Comparison of ENCODE assay signal across 22 cellular contexts in the genomic region with DNA sequence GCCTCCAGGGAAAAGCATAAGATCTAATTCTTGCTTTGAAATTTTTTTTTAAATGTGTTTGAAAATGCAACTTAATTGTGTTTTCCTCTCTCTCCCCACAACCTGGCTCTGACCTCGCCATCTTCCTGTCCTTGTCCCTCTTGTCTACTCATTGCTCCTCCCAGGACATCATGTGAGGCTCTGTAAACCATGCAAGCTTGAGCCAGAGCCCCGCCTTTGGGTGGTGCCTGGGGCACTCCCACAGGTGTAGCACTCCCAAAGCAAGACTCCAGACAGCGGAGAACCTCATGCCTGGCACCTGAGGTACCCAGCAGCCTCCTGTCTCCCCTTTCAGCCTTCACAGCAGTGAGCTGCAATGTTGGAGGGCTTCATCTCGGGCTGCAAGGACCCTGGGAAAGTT. TPM values are rescaled to one million over a fixed set of nuclear protein-coding genes. Genes with fewer than 3 reads are reported as not detected.
DNase-seq lines count a peak whose midpoint lies in the region; ATAC-seq and TF ChIP-seq lines count a peak whose summit lies in the region.
"Had no signal": no experiment of that assay in that cellular context is flagged by ENCODE, and none has a peak within 500 bp of the region (broad histone marks: within the 10 kb centered on the region; RNA-seq: fewer than 3 reads in every experiment).

No MANE protein-coding gene starts in this region.

- no peaks in the 10 kb centered on the region for H3K27me3 ChIP-seq in H7 (ENCODE audit: control insufficient read depth, insufficient read depth, low read length)

- POLR2A ChIA-PET in activated CD8-positive, alpha-beta T cell treated with anti-CD3 and anti-CD28 coated beads, Interleukin-2, amount 10 ng/mL, durations not matched to agents 7 days and 5 days (lab: Charles Lee), result no interaction called here
- POLR2A ChIA-PET in activated CD8-positive, alpha-beta T cell treated with anti-CD3 and anti-CD28 coated beads for 36 hours (lab: Charles Lee), result no interaction called here

- H3K9me3 Mint-ChIP-seq in activated CD8-positive, alpha-beta T cell treated with anti-CD3 and anti-CD28 coated beads, Interleukin-2, amount 10 ng/mL, durations not matched to agents 7 days and 5 days (ENCODE audit: insufficient read depth), result no peaks in the 10 kb centered on the region
- H3K9me3 Mint-ChIP-seq in activated CD8-positive, alpha-beta T cell treated with anti-CD3 and anti-CD28 coated beads for 36 hours, result no peaks in the 10 kb centered on the region
- no peaks in the 10 kb centered on the region for H3K9me3 Mint-ChIP-seq in activated naive CD8-positive, alpha-beta T cell treated with anti-CD3 and anti-CD28 coated beads, Interleukin-2, amount 50 U/mL, for 24 hours
- no peaks in the 10 kb centered on the region for H3K9me3 Mint-ChIP-seq in stimulated activated memory B cell treated with anti-CD40 and anti-IgM and Interleukin-4, amounts not matched to agents 10 μg/mL and 1 μg/mL and 100 μg/mL, for 72 hours
- H3K9me3 Mint-ChIP-seq: activated naive CD4-positive, alpha-beta T cell treated with anti-CD3 and anti-CD28 coated beads for 36 hours; CD4-positive, CD25-positive, alpha-beta regulatory T cell had no signal

- peak; percentile 30 for DNase-seq in activated CD8-positive, alpha-beta T cell treated with anti-CD3 and anti-CD28 coated beads, Interleukin-2, amount 10 ng/mL, durations not matched to agents 7 days and 5 days
- DNase-seq in activated CD8-positive, alpha-beta T cell treated with anti-CD3 and anti-CD28 coated beads for 36 hours, result no peak
- no peak for DNase-seq in activated naive CD8-positive, alpha-beta T cell treated with anti-CD3 and anti-CD28 coated beads, Interleukin-2, amount 50 U/mL, for 24 hours
- DNase-seq in NCI-H1048 (lab: John Stamatoyannopoulos, UW) (no peak), H7 (no peak)
- DNase-seq: activated CD4-positive, alpha-beta T cell treated with anti-CD3 and anti-CD28 coated beads for 48 hours; activated naive CD4-positive, alpha-beta T cell treated with anti-CD3 and anti-CD28 coated beads for 36 hours; CD4-positive, CD25-positive, alpha-beta regulatory T cell; cortex of kidney; DND-41; hippocampal formation; NCI-H1930; NCI-H510A treated with DMSO at 0.1 percent for 48 hours; right cardiac atrium; Right ventricle myocardium superior had no signal

- TF ChIP-seq CTCF in activated CD8-positive, alpha-beta T cell treated with anti-CD3 and anti-CD28 coated beads for 36 hours (IDR thresholded peaks at IDR 0.05), result no peak

- H3K36me3 Mint-ChIP-seq in activated CD8-positive, alpha-beta T cell treated with anti-CD3 and anti-CD28 coated beads, Interleukin-2, amount 10 ng/mL, durations not matched to agents 7 days and 5 days (ENCODE audit: low read depth), result no peaks in the 10 kb centered on the region
- no peaks in the 10 kb centered on the region for H3K36me3 Mint-ChIP-seq in activated CD8-positive, alpha-beta T cell treated with anti-CD3 and anti-CD28 coated beads for 36 hours (ENCODE audit: low read depth)
- no peaks in the 10 kb centered on the region for H3K36me3 Mint-ChIP-seq in activated naive CD8-positive, alpha-beta T cell treated with anti-CD3 and anti-CD28 coated beads, Interleukin-2, amount 50 U/mL, for 24 hours (ENCODE audit: low read depth)
- no peaks in the 10 kb centered on the region for H3K36me3 Mint-ChIP-seq in stimulated activated memory B cell treated with anti-CD40 and anti-IgM and Interleukin-4, amounts not matched to agents 10 μg/mL and 1 μg/mL and 100 μg/mL, for 72 hours
- H3K36me3 Mint-ChIP-seq: CD4-positive, CD25-positive, alpha-beta regulatory T cell had no signal

- H3K27me3 Mint-ChIP-seq in activated CD8-positive, alpha-beta T cell treated with anti-CD3 and anti-CD28 coated beads, Interleukin-2, amount 10 ng/mL, durations not matched to agents 7 days and 5 days (ENCODE audit: low read depth), result no peaks in the 10 kb centered on the region
- no peaks in the 10 kb centered on the region for H3K27me3 Mint-ChIP-seq in activated CD8-positive, alpha-beta T cell treated with anti-CD3 and anti-CD28 coated beads for 36 hours
- no peaks in the 10 kb centered on the region for H3K27me3 Mint-ChIP-seq in activated naive CD8-positive, alpha-beta T cell treated with anti-CD3 and anti-CD28 coated beads, Interleukin-2, amount 50 U/mL, for 24 hours
- no peaks in the 10 kb centered on the region for H3K27me3 Mint-ChIP-seq in stimulated activated memory B cell treated with anti-CD40 and anti-IgM and Interleukin-4, amounts not matched to agents 10 μg/mL and 1 μg/mL and 100 μg/mL, for 72 hours
- H3K27me3 Mint-ChIP-seq: CD4-positive, CD25-positive, alpha-beta regulatory T cell had no signal

- peaks cover 8% of the 10 kb centered on the region for H3K4me1 Mint-ChIP-seq in activated CD8-positive, alpha-beta T cell treated with anti-CD3 and anti-CD28 coated beads, Interleukin-2, amount 10 ng/mL, durations not matched to agents 7 days and 5 days (ENCODE audit: low read depth)
- H3K4me1 Mint-ChIP-seq in activated CD8-positive, alpha-beta T cell treated with anti-CD3 and anti-CD28 coated beads for 36 hours (ENCODE audit: low read depth), result peaks cover 3% of the 10 kb centered on the region
- H3K4me1 Mint-ChIP-seq in activated naive CD8-positive, alpha-beta T cell treated with anti-CD3 and anti-CD28 coated beads, Interleukin-2, amount 50 U/mL, for 24 hours, result no peaks in the 10 kb centered on the region
- H3K4me1 Mint-ChIP-seq in stimulated activated memory B cell treated with anti-CD40 and anti-IgM and Interleukin-4, amounts not matched to agents 10 μg/mL and 1 μg/mL and 100 μg/mL, for 72 hours, result peaks cover 6% of the 10 kb centered on the region

- ATAC-seq in activated CD8-positive, alpha-beta T cell treated with anti-CD3 and anti-CD28 coated beads, Interleukin-2, amount 10 ng/mL, durations not matched to agents 7 days and 5 days, result no peak
- no peak for ATAC-seq in activated CD8-positive, alpha-beta T cell treated with anti-CD3 and anti-CD28 coated beads for 36 hours
- ATAC-seq in HG02798 (IDR thresholded peaks at IDR 0.05; ENCODE audit: poor library complexity, unreplicated experiment), result peak; percentile 57
- ATAC-seq in activated naive CD8-positive, alpha-beta T cell treated with anti-CD3 and anti-CD28 coated beads, Interleukin-2, amount 50 U/mL, for 24 hours, result peak; percentile 31
- ATAC-seq in stimulated activated memory B cell treated with anti-CD40 and anti-IgM and Interleukin-4, amounts not matched to agents 10 μg/mL and 1 μg/mL and 100 μg/mL, for 72 hours, result no peak
- no peak for ATAC-seq in HG03039 (IDR thresholded peaks at IDR 0.05; ENCODE audit: unreplicated experiment)

- H3K4me3 ChIP-seq in H7 (ENCODE audit: insufficient read depth, low read depth, low read length), result no peak overlapping the region
- H3K4me3 ChIP-seq: lung, suprapubic skin had no signal

- intact Hi-C loops in activated CD8-positive, alpha-beta T cell treated with anti-CD3 and anti-CD28 coated beads for 36 hours (cut with micrococcal nuclease), result no loop called here

- no peaks in the 10 kb centered on the region for H3K36me3 ChIP-seq in H7 (replicated peaks; ENCODE audit: control insufficient read depth, insufficient read depth, low read length)
- H3K36me3 ChIP-seq: suprapubic skin had no signal

- CTCF ChIA-PET in activated CD8-positive, alpha-beta T cell treated with anti-CD3 and anti-CD28 coated beads, Interleukin-2, amount 10 ng/mL, durations not matched to agents 7 days and 5 days (lab: Charles Lee), result interaction anchor here (1.0 kb wide), 1 partner anchor 37 kb away, joined by 3 read pairs; no protein-coding TSS in a partner anchor
- CTCF ChIA-PET in activated CD8-positive, alpha-beta T cell treated with anti-CD3 and anti-CD28 coated beads for 36 hours (lab: Charles Lee), result interaction anchor here (0.8 kb wide), 1 partner anchor 41 kb away, joined by 4 read pairs; no protein-coding TSS in a partner anchor

- no peak overlapping the region for H3K4me3 Mint-ChIP-seq in activated CD8-positive, alpha-beta T cell treated with anti-CD3 and anti-CD28 coated beads, Interleukin-2, amount 10 ng/mL, durations not matched to agents 7 days and 5 days
- no peak overlapping the region for H3K4me3 Mint-ChIP-seq in activated CD8-positive, alpha-beta T cell treated with anti-CD3 and anti-CD28 coated beads for 36 hours
- no peak overlapping the region for H3K4me3 Mint-ChIP-seq in activated naive CD8-positive, alpha-beta T cell treated with anti-CD3 and anti-CD28 coated beads, Interleukin-2, amount 50 U/mL, for 24 hours
- H3K4me3 Mint-ChIP-seq in stimulated activated memory B cell treated with anti-CD40 and anti-IgM and Interleukin-4, amounts not matched to agents 10 μg/mL and 1 μg/mL and 100 μg/mL, for 72 hours, result no peak overlapping the region
- H3K4me3 Mint-ChIP-seq: activated naive CD4-positive, alpha-beta T cell treated with anti-CD3 and anti-CD28 coated beads for 36 hours; CD4-positive, CD25-positive, alpha-beta regulatory T cell had no signal

- H3K27ac Mint-ChIP-seq in activated CD8-positive, alpha-beta T cell treated with anti-CD3 and anti-CD28 coated beads, Interleukin-2, amount 10 ng/mL, durations not matched to agents 7 days and 5 days, result peak overlapping the region; percentile 35
- H3K27ac Mint-ChIP-seq in activated CD8-positive, alpha-beta T cell treated with anti-CD3 and anti-CD28 coated beads for 36 hours, result no peak overlapping the region
- H3K27ac Mint-ChIP-seq in activated naive CD8-positive, alpha-beta T cell treated with anti-CD3 and anti-CD28 coated beads, Interleukin-2, amount 50 U/mL, for 24 hours, result no peak overlapping the region
- peak overlapping the region; percentile 71 for H3K27ac Mint-ChIP-seq in stimulated activated memory B cell treated with anti-CD40 and anti-IgM and Interleukin-4, amounts not matched to agents 10 μg/mL and 1 μg/mL and 100 μg/mL, for 72 hours
- H3K27ac Mint-ChIP-seq: activated naive CD4-positive, alpha-beta T cell treated with anti-CD3 and anti-CD28 coated beads for 36 hours had no signal

RNA-seq across cellular contexts. Expression of a gene that starts 9.8 kb away (rescaled TPM):
- total RNA-seq in activated CD8-positive, alpha-beta T cell treated with anti-CD3 and anti-CD28 coated beads, Interleukin-2, amount 10 ng/mL, durations not matched to agents 7 days and 5 days, result under 1 TPM; 0.26 to 0.29 TPM
- total RNA-seq in activated CD8-positive, alpha-beta T cell treated with anti-CD3 and anti-CD28 coated beads for 36 hours, result 1 to 10 TPM; 1.8 to 2.4 TPM
- total RNA-seq in H7 (2014; rRNA removed; shearing (Covaris generic)), result 0.90 and 1.7 TPM in 2 replicates

RNA-seq across cellular contexts. Expression of a gene that starts 10.9 kb away (rescaled TPM):
- total RNA-seq in activated CD8-positive, alpha-beta T cell treated with anti-CD3 and anti-CD28 coated beads, Interleukin-2, amount 10 ng/mL, durations not matched to agents 7 days and 5 days, result not detected
- not detected for total RNA-seq in activated CD8-positive, alpha-beta T cell treated with anti-CD3 and anti-CD28 coated beads for 36 hours
- total RNA-seq in H7 (2014; rRNA removed; shearing (Covaris generic)), result not detected in 2 replicates
- total RNA-seq: activated naive CD4-positive, alpha-beta T cell treated with anti-CD3 and anti-CD28 coated beads for 36 hours; CD4-positive, CD25-positive, alpha-beta regulatory T cell; H4; lung; osteocyte; right cardiac atrium; Right ventricle myocardium superior had no signal

RNA-seq across cellular contexts. Expression of a gene that starts 40.8 kb away (rescaled TPM):
- total RNA-seq in activated CD8-positive, alpha-beta T cell treated with anti-CD3 and anti-CD28 coated beads, Interleukin-2, amount 10 ng/mL, durations not matched to agents 7 days and 5 days, result not detected
- total RNA-seq in activated CD8-positive, alpha-beta T cell treated with anti-CD3 and anti-CD28 coated beads for 36 hours, result not detected
- not detected in 2 replicates for total RNA-seq in H7 (2014; rRNA removed; shearing (Covaris generic))
- total RNA-seq: activated naive CD4-positive, alpha-beta T cell treated with anti-CD3 and anti-CD28 coated beads for 36 hours; CD4-positive, CD25-positive, alpha-beta regulatory T cell; H4; lung; osteocyte; right cardiac atrium; Right ventricle myocardium superior; suprapubic skin had no signal

RNA-seq across cellular contexts. Expression of a gene that starts 45.2 kb away (rescaled TPM):
- 100 to 1,000 TPM; 123 to 133 TPM for total RNA-seq in activated CD8-positive, alpha-beta T cell treated with anti-CD3 and anti-CD28 coated beads, Interleukin-2, amount 10 ng/mL, durations not matched to agents 7 days and 5 days
- 100 to 1,000 TPM; 198 TPM for total RNA-seq in activated CD8-positive, alpha-beta T cell treated with anti-CD3 and anti-CD28 coated beads for 36 hours
- total RNA-seq in H7 (2014; rRNA removed; shearing (Covaris generic)), result 165 and 173 TPM in 2 replicates

RNA-seq across cellular contexts. Expression of a gene that starts 56.8 kb away (rescaled TPM):
- total RNA-seq in activated CD8-positive, alpha-beta T cell treated with anti-CD3 and anti-CD28 coated beads, Interleukin-2, amount 10 ng/mL, durations not matched to agents 7 days and 5 days, result not detected
- total RNA-seq in activated CD8-positive, alpha-beta T cell treated with anti-CD3 and anti-CD28 coated beads for 36 hours, result not detected
- total RNA-seq in H7 (2014; rRNA removed; shearing (Covaris generic)), result not detected in 2 replicates
- total RNA-seq: activated naive CD4-positive, alpha-beta T cell treated with anti-CD3 and anti-CD28 coated beads for 36 hours; CD4-positive, CD25-positive, alpha-beta regulatory T cell; H4; lung; osteocyte; suprapubic skin had no signal

Comparison
In these comparisons a context has a peak if more than half of its experiments do, and no peak if none do; other contexts are left out.
1. H3K27ac Mint-ChIP-seq: peak in activated CD8-positive, alpha-beta T cell treated with anti-CD3 and anti-CD28 coated beads, Interleukin-2, amount 10 ng/mL, durations not matched to agents 7 days and 5 days (single experiment) and stimulated activated memory B cell treated with anti-CD40 and anti-IgM and Interleukin-4, amounts not matched to agents 10 μg/mL and 1 μg/mL and 100 μg/mL, for 72 hours (single experiment); none in activated CD8-positive, alpha-beta T cell treated with anti-CD3 and anti-CD28 coated beads for 36 hours (single experiment) and activated naive CD8-positive, alpha-beta T cell treated with anti-CD3 and anti-CD28 coated beads, Interleukin-2, amount 50 U/mL, for 24 hours (single experiment).
2. ATAC-seq: peak in HG02798 (single experiment) and activated naive CD8-positive, alpha-beta T cell treated with anti-CD3 and anti-CD28 coated beads, Interleukin-2, amount 50 U/mL, for 24 hours (single experiment); none in activated CD8-positive, alpha-beta T cell treated with anti-CD3 and anti-CD28 coated beads, Interleukin-2, amount 10 ng/mL, durations not matched to agents 7 days and 5 days (single experiment), activated CD8-positive, alpha-beta T cell treated with anti-CD3 and anti-CD28 coated beads for 36 hours (single experiment), stimulated activated memory B cell treated with anti-CD40 and anti-IgM and Interleukin-4, amounts not matched to agents 10 μg/mL and 1 μg/mL and 100 μg/mL, for 72 hours (single experiment) and HG03039 (single experiment).